Comparison of ENCODE assay signal across 19 cellular contexts in genomic region chr22:31475778-31476177, GRCh38.
"Had no signal": no experiment of that assay in that cellular context is flagged by ENCODE, and none has a peak within 500 bp of the region (broad histone marks: within the 10 kb centered on the region; RNA-seq: fewer than 3 reads in every experiment).

No MANE protein-coding gene starts in this region.

- H3K4me3 ChIP-seq: esophagus muscularis mucosa, gastrocnemius medialis, heart right ventricle, spleen, stomach, thoracic aorta, transverse colon had no signal

- H3K27ac ChIP-seq: epithelial cell of prostate, esophagus muscularis mucosa, gastrocnemius medialis, heart right ventricle, stomach, thoracic aorta, transverse colon had no signal

- H3K27me3 ChIP-seq: esophagus muscularis mucosa, gastrocnemius medialis, heart right ventricle, spleen, stomach, transverse colon had no signal

- H3K4me1 ChIP-seq: gastrocnemius medialis had no signal

- DNase-seq: effector memory CD8-positive, alpha-beta T cell; gastrocnemius medialis; heart right ventricle; hypothalamus; kidney glomerular epithelial cell; spleen; stimulated activated CD4-positive, alpha-beta T cell treated with anti-CD3 and anti-CD28 coated beads, Interleukin-15, amount 100 ng/mL, for 24 hours; stimulated activated CD4-positive, alpha-beta T cell treated with anti-CD3 and anti-CD28 coated beads, Interleukin-2, amount 100 ng/mL, for 24 hours; stimulated activated CD4-positive, alpha-beta T cell treated with anti-CD3 and anti-CD28 coated beads, Interleukin-4, amount 100 ng/mL, for 4 hours; stimulated activated naive CD4-positive, alpha-beta T cell; stomach; substantia nigra; transverse colon had no signal

- H3K27ac Mint-ChIP-seq: mesothelial cell of epicardium, nephron had no signal

- H3K27me3 Mint-ChIP-seq: effector memory CD8-positive, alpha-beta T cell had no signal

- H3K4me3 Mint-ChIP-seq: effector memory CD8-positive, alpha-beta T cell; mesothelial cell of epicardium; nephron had no signal

- H3K9me3 ChIP-seq: esophagus muscularis mucosa, gastrocnemius medialis, heart right ventricle, spleen, stomach, thoracic aorta, transverse colon had no signal

- ATAC-seq: effector memory CD8-positive, alpha-beta T cell; gastrocnemius medialis; heart right ventricle; sciatic nerve had no signal

- H3K4me1 Mint-ChIP-seq: nephron had no signal

- H3K9me3 Mint-ChIP-seq: effector memory CD8-positive, alpha-beta T cell; mesothelial cell of epicardium; nephron had no signal
